10 cellular contexts compared by ENCODE assay signal in the genomic region with DNA sequence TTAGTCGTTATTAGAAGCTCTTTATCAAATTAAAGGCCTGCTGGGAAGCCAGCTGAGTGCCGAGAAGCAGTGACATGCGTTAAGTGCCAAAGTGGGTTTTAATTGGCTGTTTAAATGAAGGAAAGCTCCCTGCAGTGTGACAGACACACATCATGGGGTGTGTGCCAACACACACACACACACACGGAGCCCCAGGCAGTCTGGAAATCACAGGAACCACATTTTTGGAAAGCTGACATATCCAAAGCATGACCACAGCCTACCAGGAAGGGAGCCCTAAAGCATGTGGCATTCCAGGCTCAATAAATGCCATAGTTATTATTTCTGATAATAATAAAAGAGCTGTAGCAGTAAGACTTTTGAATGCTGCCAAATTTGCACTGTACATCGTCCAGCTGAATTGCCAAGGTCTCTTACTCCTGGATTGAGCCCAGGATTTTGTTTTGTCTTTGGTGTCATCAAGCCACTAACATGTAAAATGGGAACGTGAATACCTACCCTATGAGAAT.
DNase-seq lines count a peak whose midpoint lies in the region; ATAC-seq and TF ChIP-seq lines count a peak whose summit lies in the region.
"Had no signal": no experiment of that assay in that cellular context is flagged by ENCODE, and none has a peak within 500 bp of the region (broad histone marks: within the 10 kb centered on the region; RNA-seq: fewer than 3 reads in every experiment).

No MANE protein-coding gene starts in this region.

- H3K4me1 Mint-ChIP-seq in osteocyte (ENCODE audit: unreplicated experiment) = peaks cover 66% of the 10 kb centered on the region
- H3K4me1 Mint-ChIP-seq: central memory CD8-positive, alpha-beta T cell had no signal

- TF ChIP-seq CTCF in BE2C (IDR thresholded peaks at IDR 0.05; ENCODE audit: low read depth, low read length) (no peak), osteocyte (IDR thresholded peaks at IDR 0.05) (no peak), mucosa of descending colon (IDR thresholded peaks at IDR 0.05) (no peak)

- H3K27me3 Mint-ChIP-seq in osteocyte (ENCODE audit: unreplicated experiment) = no peaks in the 10 kb centered on the region

- DNase-seq in BE2C (peak; percentile 71), NCI-H524 treated with DMSO at 0.1 percent for 48 hours (lab: John Stamatoyannopoulos, UW) (peak; percentile 55), epithelial cell of prostate (ENCODE audit: low read depth, low spot score) (peak; percentile 29), osteocyte (ENCODE audit: extremely low spot score, unreplicated experiment) (peak; percentile 87), mucosa of descending colon (no peak), posterior cingulate gyrus (no peak), OCI-M2 (lab: John Stamatoyannopoulos, UW; ENCODE audit: unreplicated experiment) (no peak)
- DNase-seq: activated CD4-positive, alpha-beta T cell treated with anti-CD3 and anti-CD28 coated beads, Interleukin-2, amount 50 U/mL, for 1 hour had no signal

- peaks cover 8% of the 10 kb centered on the region for H3K36me3 Mint-ChIP-seq in osteocyte (ENCODE audit: unreplicated experiment)

- no peak overlapping the region for H3K4me3 Mint-ChIP-seq in osteocyte (ENCODE audit: unreplicated experiment)
- H3K4me3 Mint-ChIP-seq: central memory CD8-positive, alpha-beta T cell had no signal

- no peaks in the 10 kb centered on the region for H3K27me3 ChIP-seq in BE2C

- H3K9me3 Mint-ChIP-seq in osteocyte (ENCODE audit: unreplicated experiment) = no peaks in the 10 kb centered on the region

- intact Hi-C loops in mucosa of descending colon (cut with DNase I, micrococcal nuclease) = no loop called here
- intact Hi-C loops in posterior cingulate gyrus (cut with DNase I) = no loop called here

- H3K36me3 ChIP-seq in BE2C = no peaks in the 10 kb centered on the region
- H3K36me3 ChIP-seq in mucosa of descending colon (ENCODE audit: low read depth) = no peaks in the 10 kb centered on the region

- H3K27ac Mint-ChIP-seq in osteocyte (ENCODE audit: unreplicated experiment) = peak overlapping the region; percentile 98

- ATAC-seq in mucosa of descending colon (no peak), GM21619 (IDR thresholded peaks at IDR 0.05; ENCODE audit: unreplicated experiment) (no peak)

- peak overlapping the region; percentile 11 for H3K4me3 ChIP-seq in BE2C (ENCODE audit: low read depth, low read length)
- no peak overlapping the region for H3K4me3 ChIP-seq in mucosa of descending colon

- H3K4me1 ChIP-seq in BE2C (peaks cover 15% of the 10 kb centered on the region), mucosa of descending colon (ENCODE audit: low read depth) (no peaks in the 10 kb centered on the region)

- H3K9me3 ChIP-seq in BE2C (peaks cover 8% of the 10 kb centered on the region; the same call in 1 of the 2 replicates), mucosa of descending colon (peaks cover 9% of the 10 kb centered on the region)

- peak overlapping the region; percentile 96 for H3K27ac ChIP-seq in epithelial cell of prostate

Comparison
In these comparisons a context has a peak if more than half of its experiments do, and no peak if none do; other contexts are left out.
1. DNase-seq: peak in BE2C (single experiment), NCI-H524 treated with DMSO at 0.1 percent for 48 hours (single experiment), epithelial cell of prostate (single experiment) and osteocyte (single experiment); none in mucosa of descending colon (0 of 3), posterior cingulate gyrus (0 of 10) and OCI-M2 (single experiment).